Comparison of ENCODE assay signal across 8 cellular contexts in the genomic region with DNA sequence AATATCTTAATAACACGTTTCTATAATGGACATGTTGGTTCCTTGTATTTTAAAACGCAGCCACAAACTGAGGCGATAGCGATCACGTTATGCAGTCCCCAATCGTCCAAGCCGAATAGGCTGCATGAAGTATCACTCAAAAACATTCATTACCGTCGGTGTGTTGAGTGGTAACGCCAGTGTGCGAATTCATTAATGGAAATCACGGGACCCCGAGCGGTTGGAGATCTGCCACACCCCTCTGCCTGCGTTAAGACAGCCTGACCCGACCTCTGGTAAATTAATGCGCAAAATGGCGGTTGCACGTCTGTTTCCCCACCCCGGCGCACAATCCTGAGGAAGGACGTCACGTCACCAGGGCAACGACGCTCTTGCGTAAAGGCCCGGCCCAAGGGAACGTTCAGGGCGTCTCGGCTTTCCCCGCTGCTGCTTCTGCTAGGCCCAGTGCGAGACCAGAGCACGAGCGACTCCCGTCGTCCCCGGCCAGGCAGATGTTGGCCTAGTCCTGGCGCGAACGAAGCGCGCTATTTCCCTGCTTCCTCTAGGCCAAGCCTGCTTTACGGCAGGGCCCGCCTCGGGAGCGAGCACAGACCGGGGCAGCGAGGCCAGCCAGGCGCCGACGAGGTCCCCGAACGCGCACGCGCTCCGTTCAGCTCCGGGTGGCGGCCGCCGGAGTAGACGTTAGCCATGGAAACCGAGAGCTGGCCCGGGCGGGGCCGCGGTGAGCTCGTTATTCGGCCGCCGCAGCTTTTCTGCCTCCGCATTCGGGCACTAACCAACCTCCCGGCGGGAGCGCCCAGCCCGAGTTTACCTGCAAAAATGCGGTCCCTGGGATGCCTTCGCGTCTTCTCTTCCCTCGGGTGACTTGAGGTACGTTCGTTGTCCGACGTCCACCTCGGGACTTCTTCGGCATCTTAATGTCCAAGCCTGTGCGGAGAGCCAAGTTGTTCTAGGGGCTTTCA. TPM values are rescaled to one million over a fixed set of nuclear protein-coding genes. Genes with fewer than 3 reads are reported as not detected.
DNase-seq lines count a peak whose midpoint lies in the region; ATAC-seq and TF ChIP-seq lines count a peak whose summit lies in the region.

A gene (plus strand): TSS at position 374 of the 962 bp plus-strand sequence. CDS start 15,716 bp downstream, outside the sequence.

- ATAC-seq in HG02870 (IDR thresholded peaks at IDR 0.05; ENCODE audit: unreplicated experiment) (peak; percentile 93), T-helper 17 cell (peak; percentile 92)

- H3K27me3 Mint-ChIP-seq in T-helper 17 cell (no peaks in the 10 kb centered on the region), progenitor cell of endocrine pancreas (no peaks in the 10 kb centered on the region)

- no peaks in the 10 kb centered on the region for H3K9me3 ChIP-seq in T-helper 17 cell (ENCODE audit: control insufficient read depth, low read length, poor library complexity, severe bottlenecking)
- H3K9me3 ChIP-seq in left ventricle myocardium inferior (replicated peaks), result no peaks in the 10 kb centered on the region

- H3K36me3 Mint-ChIP-seq in T-helper 17 cell (ENCODE audit: low read depth) (peaks cover 2% of the 10 kb centered on the region), progenitor cell of endocrine pancreas (ENCODE audit: insufficient read depth) (no peaks in the 10 kb centered on the region)

- H3K27me3 ChIP-seq in left ventricle myocardium inferior (ENCODE audit: low read depth), result no peaks in the 10 kb centered on the region

- H3K4me1 Mint-ChIP-seq in T-helper 17 cell (peaks cover 40% of the 10 kb centered on the region), progenitor cell of endocrine pancreas (ENCODE audit: low read depth) (peaks cover 29% of the 10 kb centered on the region)

- in situ Hi-C loops in GM13976 (cut with MboI; ENCODE audit: low sequenced_read_pairs, unreplicated experiment), result no loop called here

- H3K36me3 ChIP-seq in left ventricle myocardium inferior, result no peaks in the 10 kb centered on the region

- H3K27ac Mint-ChIP-seq in T-helper 17 cell, result peak within 1 kb of the TSS; percentile 98
- peak within 1 kb of the TSS; percentile 96 for H3K27ac Mint-ChIP-seq in progenitor cell of endocrine pancreas

- peak within 1 kb of the TSS; percentile 93 for H3K4me3 ChIP-seq in left ventricle myocardium inferior

- H3K4me1 ChIP-seq in left ventricle myocardium inferior, result peaks cover 53% of the 10 kb centered on the region

- intact Hi-C loops in left ventricle myocardium inferior (cut with micrococcal nuclease), result no loop called here

- H3K9me3 Mint-ChIP-seq in progenitor cell of endocrine pancreas (ENCODE audit: low read depth), result no peaks in the 10 kb centered on the region

- peak; percentile 91 for DNase-seq in GM13976 (ENCODE audit: low spot score)
- peak; percentile 99 for DNase-seq in NCI-H1694 treated with DMSO at 0.1 percent for 48 hours (lab: John Stamatoyannopoulos, UW)
- DNase-seq in T-helper 17 cell, result peak; percentile 82 to 89 (median 86)
- peak; percentile 73 to 100 (median 94) for DNase-seq in amygdala (lab: John Stamatoyannopoulos, UW)
- peak; percentile 96 for DNase-seq in left ventricle myocardium inferior
- DNase-seq in progenitor cell of endocrine pancreas (ENCODE audit: low spot score, unreplicated experiment), result peak; percentile 85
- DNase-seq in ureter (ENCODE audit: low spot score), result peak; percentile 98

- peak within 1 kb of the TSS; percentile 97 for H3K4me3 Mint-ChIP-seq in T-helper 17 cell
- peak within 1 kb of the TSS; percentile 94 for H3K4me3 Mint-ChIP-seq in progenitor cell of endocrine pancreas (ENCODE audit: low read depth)

- H3K27ac ChIP-seq in left ventricle myocardium inferior (replicated peaks), result peak within 1 kb of the TSS; percentile 95

- TF ChIP-seq CTCF in GM13976 (IDR thresholded peaks at IDR 0.05; ENCODE audit: borderline replicate concordance, control extremely low read depth, extremely low read depth, insufficient read depth, missing control alignments) (no peak), left ventricle myocardium inferior (IDR thresholded peaks at IDR 0.05; ENCODE audit: borderline replicate concordance) (no peak), progenitor cell of endocrine pancreas (IDR thresholded peaks at IDR 0.05; ENCODE audit: unreplicated experiment) (no peak)

RNA-seq across cellular contexts. Expression of the gene that starts here (rescaled TPM):
- total RNA-seq in T-helper 17 cell, result 10 to 100 TPM; 27.7 to 35.3 TPM
- 36.8 TPM for total RNA-seq in left ventricle myocardium inferior
- total RNA-seq in progenitor cell of endocrine pancreas, result 78.0 and 85.2 TPM in 2 replicates
- total RNA-seq in ureter, result 47.4 TPM

Comparison
In these comparisons a context has a peak if more than half of its experiments do, and no peak if none do; other contexts are left out.
1. Peak in every context shown above with its lines: DNase-seq, ATAC-seq, H3K4me3 ChIP-seq and H3K27ac ChIP-seq.